1 cellular context compared by ENCODE assay signal in the genomic region with DNA sequence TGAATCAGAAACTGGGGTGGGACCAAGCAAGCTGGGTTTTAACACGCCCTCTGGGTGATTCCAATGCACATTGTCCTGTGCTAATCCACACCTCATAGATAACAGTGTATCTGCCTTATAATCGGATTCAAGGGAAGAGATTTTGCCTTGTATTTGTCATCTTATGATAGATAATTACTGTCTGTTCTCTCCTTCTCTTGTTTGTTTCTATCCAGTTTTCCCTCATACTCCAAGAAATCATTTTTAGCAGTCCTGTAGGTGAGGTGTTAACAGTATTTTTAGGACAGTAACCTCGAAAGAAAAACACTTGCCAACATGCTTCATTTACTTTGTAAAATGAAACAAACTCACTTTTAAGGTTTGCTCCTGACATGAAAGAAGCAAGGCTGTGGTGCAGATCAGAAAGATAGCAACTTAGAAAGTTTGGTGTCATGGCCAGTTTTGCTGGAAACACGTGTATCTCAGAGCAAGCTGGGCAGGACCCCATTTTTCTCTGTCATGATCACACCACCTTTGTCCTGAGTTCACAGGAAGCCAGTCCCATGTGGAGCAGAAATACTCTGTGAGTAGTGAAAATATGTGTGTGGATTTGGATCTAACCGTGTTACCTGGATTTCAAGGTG.
TF ChIP-seq lines count a peak whose summit lies in the region.

No MANE protein-coding gene starts in this region.

TF ChIP-seq in K562, 482 proteins besides CTCF, POLR2A, EP300 and RAD21:
- TF ChIP-seq, protein P1, sequence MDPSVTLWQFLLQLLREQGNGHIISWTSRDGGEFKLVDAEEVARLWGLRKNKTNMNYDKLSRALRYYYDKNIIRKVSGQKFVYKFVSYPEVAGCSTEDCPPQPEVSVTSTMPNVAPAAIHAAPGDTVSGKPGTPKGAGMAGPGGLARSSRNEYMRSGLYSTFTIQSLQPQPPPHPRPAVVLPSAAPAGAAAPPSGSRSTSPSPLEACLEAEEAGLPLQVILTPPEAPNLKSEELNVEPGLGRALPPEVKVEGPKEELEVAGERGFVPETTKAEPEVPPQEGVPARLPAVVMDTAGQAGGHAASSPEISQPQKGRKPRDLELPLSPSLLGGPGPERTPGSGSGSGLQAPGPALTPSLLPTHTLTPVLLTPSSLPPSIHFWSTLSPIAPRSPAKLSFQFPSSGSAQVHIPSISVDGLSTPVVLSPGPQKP (CRISPR knock-in tag; IDR thresholded peaks at IDR 0.05), result no peak
- TF ChIP-seq GATA2 (CRISPR knock-in tag; IDR thresholded peaks at IDR 0.05), result 0 out of 2 replicates have a peak, but pooled peaks have one; percentile 35
